8 cellular contexts compared by ENCODE assay signal in the genomic region with DNA sequence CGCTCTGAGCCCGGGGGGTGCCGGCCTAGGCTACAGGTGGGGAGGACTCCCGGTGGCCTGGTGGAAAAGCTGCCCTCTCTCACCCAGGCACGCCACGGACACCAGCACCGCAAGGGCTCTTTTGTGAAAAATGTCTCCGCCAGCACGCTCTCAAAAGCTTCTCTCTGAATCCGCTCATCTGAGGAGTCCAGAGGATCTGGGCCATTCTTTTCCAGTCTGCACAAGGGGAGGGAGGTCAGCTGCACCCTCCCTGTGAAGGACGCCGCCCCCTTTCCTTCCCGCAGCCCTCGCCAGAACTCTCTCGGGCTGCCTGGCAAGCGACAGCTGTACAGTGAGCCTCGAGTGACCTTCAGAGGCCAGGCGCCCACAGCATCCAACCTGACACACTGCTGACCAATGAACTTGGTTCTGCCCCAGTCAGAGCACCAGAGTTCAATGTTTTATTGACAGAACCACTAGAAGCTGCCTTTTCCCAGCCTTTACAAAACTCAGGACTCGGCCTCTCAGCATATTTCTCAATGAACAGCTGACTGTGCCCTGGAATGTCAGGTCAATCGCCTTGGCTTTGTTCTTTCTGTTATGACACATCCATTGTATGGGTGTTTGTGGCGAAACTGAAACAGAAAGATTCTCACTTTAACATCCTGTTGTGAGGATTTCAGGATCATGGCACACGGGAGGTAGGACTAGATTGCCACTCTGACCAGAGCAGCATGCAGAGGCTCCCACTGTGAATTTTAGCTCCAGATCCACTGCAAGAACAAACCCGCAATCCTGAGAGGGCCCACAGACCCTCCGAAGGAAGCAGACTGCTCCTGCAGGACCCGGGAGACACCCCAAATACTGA. TPM values are rescaled to one million over a fixed set of nuclear protein-coding genes. Genes with fewer than 3 reads are reported as not detected.
A peak's percentile ranks its signal among the peaks of the same experiment; 100 is the strongest.
DNase-seq lines count a peak whose midpoint lies in the region; ATAC-seq and TF ChIP-seq lines count a peak whose summit lies in the region.

No MANE protein-coding gene starts in this region.

- peaks cover 0 to 21% (median 6%) of the 10 kb centered on the region in 4 donors for H3K4me1 ChIP-seq in right lobe of liver

- 6% methylated on average over 11 of the region's 25 CpGs for WGBS in right lobe of liver (ENCODE audit: insufficient coverage, low coverage, low lambda C conversion rate, missing lambda C conversion rate)

- ATAC-seq in GM21423 (IDR thresholded peaks at IDR 0.05; ENCODE audit: unreplicated experiment) (peak; percentile 36), right lobe of liver (peak; percentile 89 to 97 (median 92)), HG02763 (IDR thresholded peaks at IDR 0.05; ENCODE audit: unreplicated experiment) (no peak), GM18870 (IDR thresholded peaks at IDR 0.05; ENCODE audit: unreplicated experiment) (no peak)

- intact Hi-C loops in dorsolateral prefrontal cortex (cut with DNase I): no loop called here
- intact Hi-C loops in right lobe of liver (cut with DNase I): no loop called here

- peak; percentile 41 for TF ChIP-seq POLR2A in right lobe of liver (IDR thresholded peaks at IDR 0.05)

- no peaks in the 10 kb centered on the region for H3K9me3 ChIP-seq in right lobe of liver

- peak; percentile 87 for DNase-seq in AG10803 (ENCODE audit: low read depth)
- peak; percentile 88 for DNase-seq in RPMI7951 (ENCODE audit: low read depth)
- DNase-seq in dorsolateral prefrontal cortex: peak in 2 of 10 donors; percentile 53 to 54
- DNase-seq in right lobe of liver: peak; percentile 90 to 94 (median 91)
- peak; percentile 79 for DNase-seq in stromal cell of bone marrow (ENCODE audit: low read depth)

- H3K4me3 ChIP-seq in AG10803 (ENCODE audit: low read length): peak overlapping the region; percentile 44
- peak overlapping the region; percentile 37 to 82 (median 68) for H3K4me3 ChIP-seq in dorsolateral prefrontal cortex
- H3K4me3 ChIP-seq in right lobe of liver: peak overlapping the region; percentile 44 to 61 (median 48)

- no peaks in the 10 kb centered on the region for H3K36me3 ChIP-seq in right lobe of liver

- H3K27ac ChIP-seq in dorsolateral prefrontal cortex (peak overlapping the region in 54 of 59 donors; percentile 9 to 91 (median 74)), right lobe of liver (peak overlapping the region; percentile 88 to 95 (median 89))

- TF ChIP-seq CTCF in AG10803 (conservative IDR thresholded peaks at IDR 0.05; ENCODE audit: low read length): no peak
- no peak for TF ChIP-seq CTCF in dorsolateral prefrontal cortex (IDR thresholded peaks at IDR 0.05 in 54 of 56, conservative IDR thresholded peaks at IDR 0.05 in 2 of 56; ENCODE audit: low read depth in 1 of 56, partially characterized antibody in 56 of 56)
- no peak for TF ChIP-seq CTCF in right lobe of liver (IDR thresholded peaks at IDR 0.05)

- H3K27me3 ChIP-seq in dorsolateral prefrontal cortex (no peaks in the 10 kb centered on the region), right lobe of liver (no peaks in the 10 kb centered on the region)

RNA-seq across cellular contexts. Expression of a gene that starts 26.7 kb away (rescaled TPM):
- 0.10 and 0.12 TPM in 2 replicates for total RNA-seq in RPMI7951 (2014; rRNA removed; shearing (Covaris generic))
- total RNA-seq in dorsolateral prefrontal cortex: 10 to 100 TPM in 114 of 120 experiments, 1 to 10 TPM in 6; 8.0 to 22.0 (median 14.4) TPM
- total RNA-seq in right lobe of liver: 10 to 100 TPM in 1 of 6 experiments, 1 to 10 TPM in 5; 1.8 to 19.0 (median 4.6) TPM

RNA-seq across cellular contexts. Expression of a gene that starts 34.8 kb away (rescaled TPM):
- total RNA-seq in RPMI7951 (2014; rRNA removed; shearing (Covaris generic)): 25.1 and 37.7 TPM in 2 replicates
- 10 to 100 TPM in 86 of 120 experiments, 1 to 10 TPM in 34; 5.2 to 34.5 (median 12.1) TPM for total RNA-seq in dorsolateral prefrontal cortex
- total RNA-seq in right lobe of liver: 10 to 100 TPM in 5 of 6 experiments, 1 to 10 TPM in 1; 7.2 to 44.6 (median 25.2) TPM

Comparison
In these comparisons a context has a peak if more than half of its experiments do, and no peak if none do; other contexts are left out.
1. ATAC-seq: peak in GM21423 (single experiment) and right lobe of liver (4 of 4); none in HG02763 (single experiment) and GM18870 (single experiment).
2. Peak in every context shown above with its lines, with median percentiles within 50 percentile points of each other: H3K4me3 ChIP-seq.